ENCODE assay signal across 8 cellular contexts in genomic region chr5:139657363-139658321, GRCh38. TPM values are rescaled to one million over a fixed set of nuclear protein-coding genes. Genes with fewer than 3 reads are reported as not detected.
DNase-seq lines count a peak whose midpoint lies in the region; TF ChIP-seq lines count a peak whose summit lies in the region.

No MANE protein-coding gene starts in this region.

- H3K4ac ChIP-seq in neuronal stem cell (ENCODE audit: low read length): no peak overlapping the region

- 0 out of 22 replicates have a peak, but pooled peaks cover 0 to 3% (median 0%) of the 10 kb centered on the region in 11 experiments for H3K36me3 ChIP-seq in BLaER1 treated with 17β-estradiol and CSF1 and Interleukin-3, amounts not matched to agents 10 nM and 100 nM
- no peaks in the 10 kb centered on the region for H3K36me3 ChIP-seq in duodenal mucosa (ENCODE audit: control insufficient read depth in 1 of 2, insufficient read depth in 2 of 2, low read length in 2 of 2)
- peaks cover 2 to 18% of the 10 kb centered on the region in 2 donors for H3K36me3 ChIP-seq in neuronal stem cell (replicated peaks in 1 of 2; ENCODE audit: control insufficient read depth in 2 of 2, insufficient read depth in 2 of 2, low read length in 2 of 2)

- peak; percentile 73 for DNase-seq in NB4 (ENCODE audit: low read depth)
- DNase-seq in neuronal stem cell (ENCODE audit: low spot score): no peak
- no peak for DNase-seq in erythroblast (lab: John Stamatoyannopoulos, UW)
- no peak for DNase-seq in activated CD4-positive, CD25-positive, alpha-beta regulatory T cell treated with anti-CD3 and anti-CD28 coated beads, Interleukin-2, amount 50 U/mL, for 72 hours
- no peak for DNase-seq in medulla oblongata (ENCODE audit: extremely low spot score)
- DNase-seq in HuH-7 (ENCODE audit: low spot score): no peak

- H3K27me3 ChIP-seq in BLaER1 treated with 17β-estradiol and CSF1 and Interleukin-3, amounts not matched to agents 10 nM and 100 nM: no peaks in the 10 kb centered on the region
- H3K27me3 ChIP-seq in duodenal mucosa (ENCODE audit: control insufficient read depth in 1 of 2, insufficient read depth in 2 of 2, low read length in 2 of 2) (no peaks in the 10 kb centered on the region), neuronal stem cell (ENCODE audit: control insufficient read depth in 3 of 3, insufficient read depth in 3 of 3, low read depth in 1 of 3, low read length in 3 of 3) (no peaks in the 10 kb centered on the region)

- peak overlapping the region; percentile 93 to 100 (median 99) for H3K4me2 ChIP-seq in BLaER1 treated with 17β-estradiol and CSF1 and Interleukin-3, amounts not matched to agents 10 nM and 100 nM
- no peak overlapping the region for H3K4me2 ChIP-seq in neuronal stem cell (ENCODE audit: insufficient read depth, low read length, poor library complexity, severe bottlenecking)

- peak overlapping the region in 10 of 11 experiments; percentile 15 to 95 (median 80); a peak in 20 of 22 replicates for H3K27ac ChIP-seq in BLaER1 treated with 17β-estradiol and CSF1 and Interleukin-3, amounts not matched to agents 10 nM and 100 nM
- peak overlapping the region; percentile 62 for H3K27ac ChIP-seq in duodenal mucosa (ENCODE audit: low read depth, low read length)
- no peak overlapping the region for H3K27ac ChIP-seq in neuronal stem cell (replicated peaks; ENCODE audit: low read length)

- H2AFZ ChIP-seq in neuronal stem cell (ENCODE audit: low read length): no peak overlapping the region

- peak overlapping the region; percentile 39 for H3K18ac ChIP-seq in neuronal stem cell (ENCODE audit: low read length)

- peak overlapping the region; percentile 68 to 80 (median 71); a peak in 20 of 22 replicates for H3K9ac ChIP-seq in BLaER1 treated with 17β-estradiol and CSF1 and Interleukin-3, amounts not matched to agents 10 nM and 100 nM
- H3K9ac ChIP-seq in duodenal mucosa (ENCODE audit: low read depth in 1 of 2, low read length in 2 of 2): no peak overlapping the region
- H3K9ac ChIP-seq in neuronal stem cell (ENCODE audit: low read depth, low read length, poor library complexity): peak overlapping the region; percentile 53

- no peak overlapping the region for H2BK5ac ChIP-seq in neuronal stem cell (ENCODE audit: low read length)

- H3K14ac ChIP-seq in neuronal stem cell (ENCODE audit: low read length): no peak overlapping the region

- no peak for TF ChIP-seq POLR2A in NB4 (IDR thresholded peaks at IDR 0.05; ENCODE audit: extremely low read depth, insufficient read length)
- TF ChIP-seq POLR2A in erythroblast (IDR thresholded peaks at IDR 0.05; ENCODE audit: low read length): no peak

- H2BK120ac ChIP-seq in neuronal stem cell (ENCODE audit: low read depth, low read length): no peak overlapping the region

- H3K4me1 ChIP-seq in BLaER1 treated with 17β-estradiol and CSF1 and Interleukin-3, amounts not matched to agents 10 nM and 100 nM: peaks cover 98 to 100% (median 99%) of the 10 kb centered on the region in 10 experiments
- peaks cover 60 to 72% of the 10 kb centered on the region in 2 donors for H3K4me1 ChIP-seq in duodenal mucosa (ENCODE audit: control insufficient read depth in 1 of 2, insufficient read depth in 2 of 2, low read length in 2 of 2)
- peaks cover 59 to 61% of the 10 kb centered on the region in 2 donors for H3K4me1 ChIP-seq in neuronal stem cell (ENCODE audit: control insufficient read depth in 2 of 2, insufficient read depth in 1 of 2, low read depth in 1 of 2, low read length in 2 of 2)

- H4K20me1 ChIP-seq in BLaER1 treated with 17β-estradiol and CSF1 and Interleukin-3, amounts not matched to agents 10 nM and 100 nM: peaks cover 25 to 90% (median 60%) of the 10 kb centered on the region in 11 experiments; a peak in 20 of 22 replicates

- H3K4me3 ChIP-seq in BLaER1 treated with 17β-estradiol and CSF1 and Interleukin-3, amounts not matched to agents 10 nM and 100 nM: peak overlapping the region in 8 of 10 experiments; percentile 15 to 62 (median 36); a peak in 7 of 20 replicates
- H3K4me3 ChIP-seq in NB4 (ENCODE audit: low read depth, low read length) (no peak overlapping the region), duodenal mucosa (ENCODE audit: low read depth in 1 of 2, low read length in 2 of 2) (peak overlapping the region in 1 of 2 donors; percentile 5), neuronal stem cell (ENCODE audit: low read length in 2 of 2) (no peak overlapping the region)

- H4K91ac ChIP-seq in neuronal stem cell (ENCODE audit: low read depth, low read length, poor library complexity): peak overlapping the region; percentile 22

- peak overlapping the region; percentile 76 for H2AK5ac ChIP-seq in neuronal stem cell (ENCODE audit: low read depth, low read length)

- H2BK15ac ChIP-seq in neuronal stem cell (ENCODE audit: low read length): peak overlapping the region; percentile 34

- TF ChIP-seq CTCF in NB4 (IDR thresholded peaks at IDR 0.05; ENCODE audit: low read depth, low read length): no peak

- H2BK12ac ChIP-seq in neuronal stem cell (ENCODE audit: low read length): peak overlapping the region; percentile 67

- H3K9me3 ChIP-seq in BLaER1 treated with 17β-estradiol and CSF1 and Interleukin-3, amounts not matched to agents 10 nM and 100 nM (replicated peaks in 1 of 11): no peaks in the 10 kb centered on the region
- H3K9me3 ChIP-seq in duodenal mucosa (ENCODE audit: control insufficient read depth in 1 of 2, low read length in 2 of 2) (no peaks in the 10 kb centered on the region), neuronal stem cell (replicated peaks in 1 of 2; ENCODE audit: control insufficient read depth in 2 of 2, insufficient read depth in 1 of 2, low read depth in 1 of 2, low read length in 2 of 2) (no peaks in the 10 kb centered on the region)

- peak overlapping the region; percentile 2 for H3K23ac ChIP-seq in neuronal stem cell (ENCODE audit: low read depth, low read length, poor library complexity)

- no peak overlapping the region for H4K8ac ChIP-seq in neuronal stem cell (ENCODE audit: low read depth, low read length)

- peaks cover 21% of the 10 kb centered on the region for H3K79me1 ChIP-seq in neuronal stem cell (ENCODE audit: low read depth, low read length)

- no CpG with 5 or more reads among the region's 12 CpGs for WGBS in neuronal stem cell (ENCODE audit: extremely low coverage in 2 of 2, insufficient read length in 2 of 2, insufficient replicate concordance in 1 of 2), 2 donors

RNA-seq across cellular contexts. Expression of gene CXXC5, which starts 9.5 kb away (rescaled TPM):
- 30.9 TPM for polyA plus RNA-seq in neuronal stem cell (2013, experiment 1 of 2)
- 32.1 TPM for polyA plus RNA-seq in neuronal stem cell (2013, experiment 2 of 2)

Comparison
In these comparisons a context has a peak if more than half of its experiments do, and no peak if none do; other contexts are left out.
1. H3K4me3 ChIP-seq: peak in BLaER1 treated with 17β-estradiol and CSF1 and Interleukin-3, amounts not matched to agents 10 nM and 100 nM (8 of 10); none in NB4 (single experiment) and neuronal stem cell (0 of 2).
2. H3K9ac ChIP-seq: peak in BLaER1 treated with 17β-estradiol and CSF1 and Interleukin-3, amounts not matched to agents 10 nM and 100 nM (11 of 11) and neuronal stem cell (single experiment); none in duodenal mucosa (0 of 2).